1 cellular context compared by ENCODE assay signal in genomic region chr12:21234395-21234794, GRCh38.
TF ChIP-seq lines count a peak whose summit lies in the region.

No MANE protein-coding gene starts in this region.

TF ChIP-seq in K562, 482 proteins besides CTCF, POLR2A, EP300 and RAD21 (continued from another document):
- no peak for TF ChIP-seq ZNF584 (CRISPR knock-in tag; IDR thresholded peaks at IDR 0.05; ENCODE audit: low read depth)
- no peak for TF ChIP-seq BCLAF1 (IDR thresholded peaks at IDR 0.05; ENCODE audit: borderline replicate concordance in 1 of 2, control insufficient read depth in 1 of 2, low read depth in 2 of 2, low read length in 1 of 2)
- no peak for TF ChIP-seq HDAC8 (tag; IDR thresholded peaks at IDR 0.05)
- no peak for TF ChIP-seq NR2F6 (CRISPR knock-in tag; IDR thresholded peaks at IDR 0.05)
- TF ChIP-seq U2AF1 (optimal IDR thresholded peaks at IDR 0.05; ENCODE audit: low read depth, low read length), result no peak
- no peak for TF ChIP-seq ZNF75A (CRISPR knock-in tag; IDR thresholded peaks at IDR 0.05)
- no peak for TF ChIP-seq HLTF (IDR thresholded peaks at IDR 0.05)
- no peak for TF ChIP-seq SRSF9 (IDR thresholded peaks at IDR 0.05; ENCODE audit: borderline replicate concordance, low read depth, low read length)
- TF ChIP-seq ATF1 (CRISPR knock-in tag; IDR thresholded peaks at IDR 0.05), result no peak
- no peak; the same call in 1 of the 2 replicates for TF ChIP-seq ATF1 (tag; IDR thresholded peaks at IDR 0.05)
- TF ChIP-seq ZNF639 (CRISPR knock-in tag; conservative IDR thresholded peaks at IDR 0.05 in 1 of 2, IDR thresholded peaks at IDR 0.05 in 1 of 2), result 0 out of 4 replicates have a peak, but pooled peaks of 1 of the 2 experiments have one; percentile 29
- no peak for TF ChIP-seq SIRT6 (IDR thresholded peaks at IDR 0.05; ENCODE audit: low read depth, low read length)
- TF ChIP-seq MCM3 (IDR thresholded peaks at IDR 0.05), result no peak
- TF ChIP-seq ZNF668 (CRISPR knock-in tag; IDR thresholded peaks at IDR 0.05), result peak; percentile 31; the same call in 1 of the 2 replicates
- TF ChIP-seq ZNF311 (CRISPR knock-in tag; IDR thresholded peaks at IDR 0.05), result 0 out of 2 replicates have a peak, but pooled peaks have one; percentile 27
- peak; percentile 47; the same call in 1 of the 2 replicates for TF ChIP-seq KLF13 (tag; IDR thresholded peaks at IDR 0.05; ENCODE audit: borderline replicate concordance, low read depth)
- no peak for TF ChIP-seq CBFB (CRISPR knock-in tag; IDR thresholded peaks at IDR 0.05)
- no peak for TF ChIP-seq HDGF (IDR thresholded peaks at IDR 0.05)
- TF ChIP-seq ZSCAN29 (IDR thresholded peaks at IDR 0.05), result no peak
- no peak for TF ChIP-seq ZNF655 (CRISPR knock-in tag; IDR thresholded peaks at IDR 0.05)
- TF ChIP-seq IRF1 (CRISPR knock-in tag; IDR thresholded peaks at IDR 0.05; ENCODE audit: borderline replicate concordance), result no peak
- TF ChIP-seq NUFIP1 (IDR thresholded peaks at IDR 0.05; ENCODE audit: partially characterized antibody), result no peak
- no peak for TF ChIP-seq TAF9B (IDR thresholded peaks at IDR 0.05; ENCODE audit: partially characterized antibody)
- TF ChIP-seq ZNF277 (CRISPR knock-in tag; IDR thresholded peaks at IDR 0.05; ENCODE audit: borderline replicate concordance), result no peak
- no peak for TF ChIP-seq SMARCA5 (IDR thresholded peaks at IDR 0.05)
- TF ChIP-seq ATF6 (CRISPR knock-in tag; IDR thresholded peaks at IDR 0.05), result no peak
- no peak for TF ChIP-seq TCF7L2 (IDR thresholded peaks at IDR 0.05; ENCODE audit: low read depth, low read length)
- no peak for TF ChIP-seq FOXP1 (CRISPR knock-in tag; IDR thresholded peaks at IDR 0.05)
- TF ChIP-seq ZBTB8A (IDR thresholded peaks at IDR 0.05; ENCODE audit: partially characterized antibody), result no peak
- no peak for TF ChIP-seq ZNF217 (CRISPR knock-in tag; IDR thresholded peaks at IDR 0.05)
- no peak for TF ChIP-seq GABPB2 (CRISPR knock-in tag; conservative IDR thresholded peaks at IDR 0.05)
- TF ChIP-seq ZNF280A (IDR thresholded peaks at IDR 0.05; ENCODE audit: low read depth, partially characterized antibody), result no peak
- TF ChIP-seq CTBP1 (IDR thresholded peaks at IDR 0.05; ENCODE audit: borderline replicate concordance), result no peak
- TF ChIP-seq MXD1 (CRISPR knock-in tag; IDR thresholded peaks at IDR 0.05; ENCODE audit: borderline replicate concordance, poor library complexity, severe bottlenecking), result no peak
- no peak for TF ChIP-seq PRDM10 (IDR thresholded peaks at IDR 0.05; ENCODE audit: partially characterized antibody)
- TF ChIP-seq MITF (IDR thresholded peaks at IDR 0.05), result no peak
- no peak for TF ChIP-seq SETDB1 (IDR thresholded peaks at IDR 0.05; ENCODE audit: low read length)
